ENCODE assay signal across 8 cellular contexts in the genomic region with DNA sequence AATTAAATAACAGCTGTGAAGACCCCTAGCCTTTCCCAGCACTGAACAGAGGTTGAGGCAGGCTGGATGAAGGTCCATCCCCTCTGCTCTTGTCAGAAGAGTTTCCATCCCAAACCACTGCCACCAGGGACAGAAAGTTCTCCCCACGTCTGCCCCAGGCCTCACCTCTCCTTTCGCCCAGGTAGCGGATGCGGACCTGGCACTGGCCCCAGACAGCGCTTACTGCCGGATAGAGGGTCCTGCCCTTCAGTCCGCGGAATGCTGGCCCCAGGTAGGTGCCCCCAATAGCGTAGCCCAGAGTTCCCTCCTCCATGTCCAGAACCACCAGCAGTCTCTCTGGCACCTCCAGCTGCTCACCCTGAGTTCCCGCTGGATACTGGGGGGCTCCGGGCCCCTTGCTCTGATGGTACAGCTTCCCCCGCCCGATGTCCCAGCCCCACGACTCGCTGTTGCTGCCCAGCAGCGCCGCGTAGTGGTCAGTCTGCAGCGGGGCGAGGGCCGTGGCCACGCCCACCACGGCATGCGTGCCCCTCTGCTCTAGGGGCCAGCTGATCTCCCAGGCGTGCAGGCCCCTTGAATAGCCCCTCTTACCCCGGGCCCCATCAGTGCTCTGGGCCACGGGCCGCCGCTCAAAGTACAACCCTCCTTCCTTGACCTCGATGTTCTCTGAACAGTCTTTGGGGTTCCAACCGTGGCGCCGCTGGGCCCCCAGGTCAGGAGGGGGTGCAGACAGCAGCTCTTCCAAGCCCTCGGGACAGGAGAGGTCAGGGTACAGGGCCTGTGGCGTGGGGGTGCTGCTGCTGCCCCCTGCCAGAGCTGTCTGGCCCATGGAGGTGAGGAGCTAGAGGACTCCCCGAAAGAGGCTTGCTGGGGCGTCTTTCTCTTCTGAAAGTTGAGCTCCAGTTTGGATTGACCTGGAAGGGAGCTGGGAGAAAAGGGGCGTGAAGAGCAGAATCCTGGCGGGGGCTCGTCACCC. TPM values are rescaled to one million over a fixed set of nuclear protein-coding genes. Genes with fewer than 3 reads are reported as not detected.
DNase-seq lines count a peak whose midpoint lies in the region; ATAC-seq, FAIRE-seq and TF ChIP-seq lines count a peak whose summit lies in the region.

No MANE protein-coding gene starts in this region.

- H3K4me3 Mint-ChIP-seq in activated naive CD4-positive, alpha-beta T cell treated with anti-CD3 and anti-CD28 coated beads for 36 hours, result peak overlapping the region; percentile 88

- intact Hi-C loops in activated naive CD4-positive, alpha-beta T cell treated with anti-CD3 and anti-CD28 coated beads for 36 hours (cut with micrococcal nuclease), result loop anchor here (1.0 to 5.0 kb wide), 13 partner anchors 19 to 1155 kb away; a partner anchor contains a TSS

- peak; percentile 59 for TF ChIP-seq POLR2A in A549 (IDR thresholded peaks at IDR 0.05; ENCODE audit: low read length)
- peak; percentile 55 for TF ChIP-seq POLR2A in GM18505 (IDR thresholded peaks at IDR 0.05; ENCODE audit: borderline replicate concordance, extremely low read depth, insufficient read depth, insufficient read length)
- peak; percentile 54; the same call in 1 of the 2 replicates for TF ChIP-seq POLR2A in Raji (IDR thresholded peaks at IDR 0.05; ENCODE audit: insufficient read depth, low read depth, low read length)

- DNase-seq in A549 (ENCODE audit: low read depth in 1 of 2, low spot score in 1 of 2), result peak; percentile 78 to 81
- peak; percentile 86 for DNase-seq in HuH-7.5 (ENCODE audit: low spot score)
- DNase-seq in activated naive CD4-positive, alpha-beta T cell treated with anti-CD3 and anti-CD28 coated beads for 36 hours, result peak; percentile 86
- DNase-seq in globus pallidus (ENCODE audit: low spot score), result peak; percentile 78
- DNase-seq in occipital lobe (lab: John Stamatoyannopoulos, UW), result peak; percentile 72

- peaks cover 42% of the 10 kb centered on the region for H3K4me1 ChIP-seq in A549

- FAIRE-seq in A549 (lab: Jason Lieb, UNC), result no peak

- ATAC-seq in A549, result peak; percentile 52 to 70
- ATAC-seq in GM18505 (IDR thresholded peaks at IDR 0.05; ENCODE audit: unreplicated experiment), result no peak

- H3K4me1 Mint-ChIP-seq in activated naive CD4-positive, alpha-beta T cell treated with anti-CD3 and anti-CD28 coated beads for 36 hours (ENCODE audit: low read depth), result peaks cover 47% of the 10 kb centered on the region

- no peaks in the 10 kb centered on the region for H3K9me3 ChIP-seq in A549

- H3K27ac ChIP-seq in A549, result peak overlapping the region; percentile 93 to 94
- peak overlapping the region; percentile 84 for H3K27ac ChIP-seq in temporal lobe (ENCODE audit: low read depth, low read length)

- peak overlapping the region; percentile 100 for H3K4me2 ChIP-seq in A549

- CTCF ChIA-PET in A549 (lab: Yijun Ruan, JAX), result interaction anchor here (0.5 to 17.9 kb wide), 38 partner anchors 9 to 417 kb away, joined by 3 to 399 read pairs (median 6); a partner anchor contains a TSS
- CTCF ChIA-PET in activated naive CD4-positive, alpha-beta T cell treated with anti-CD3 and anti-CD28 coated beads for 36 hours (lab: Charles Lee), result interaction anchor here (0.6 to 3.8 kb wide), 34 partner anchors 10 to 508 kb away, joined by 3 to 33 read pairs (median 4); a partner anchor contains a TSS

- peak overlapping the region; percentile 77 for H3K4me3 ChIP-seq in A549

- WGBS in A549 (ENCODE audit: missing lambda C conversion rate), result 2% methylated on average over 31 of the region's 40 CpGs

- POLR2A ChIA-PET in A549 (lab: Yijun Ruan, JAX), result interaction anchor here (0.6 to 6.0 kb wide), 19 partner anchors 10 to 333 kb away, joined by 3 to 105 read pairs (median 4); a partner anchor contains a TSS

- peaks cover 44% of the 10 kb centered on the region for H3K36me3 Mint-ChIP-seq in activated naive CD4-positive, alpha-beta T cell treated with anti-CD3 and anti-CD28 coated beads for 36 hours (ENCODE audit: low read depth)

- no peaks in the 10 kb centered on the region for H3K9me3 Mint-ChIP-seq in activated naive CD4-positive, alpha-beta T cell treated with anti-CD3 and anti-CD28 coated beads for 36 hours

- peak; percentile 94 for TF ChIP-seq CTCF in A549 (IDR thresholded peaks at IDR 0.05)

- no peak for TF ChIP-seq EP300 in A549 (IDR thresholded peaks at IDR 0.05)

- no peaks in the 10 kb centered on the region for H3K27me3 Mint-ChIP-seq in activated naive CD4-positive, alpha-beta T cell treated with anti-CD3 and anti-CD28 coated beads for 36 hours (ENCODE audit: low read depth)

- peak overlapping the region; percentile 81 for H3K27ac Mint-ChIP-seq in activated naive CD4-positive, alpha-beta T cell treated with anti-CD3 and anti-CD28 coated beads for 36 hours

- TF ChIP-seq RAD21 in A549 (conservative IDR thresholded peaks at IDR 0.05 in 1 of 2, IDR thresholded peaks at IDR 0.05 in 1 of 2), result peak; percentile 65 to 70

TF ChIP-seq in A549, 52 proteins besides CTCF, POLR2A, EP300 and RAD21 (continues in another document):
- TF ChIP-seq, protein P1, sequence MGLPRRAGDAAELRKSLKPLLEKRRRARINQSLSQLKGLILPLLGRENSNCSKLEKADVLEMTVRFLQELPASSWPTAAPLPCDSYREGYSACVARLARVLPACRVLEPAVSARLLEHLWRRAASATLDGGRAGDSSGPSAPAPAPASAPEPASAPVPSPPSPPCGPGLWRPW (IDR thresholded peaks at IDR 0.05), result no peak
- TF ChIP-seq RNF2 (IDR thresholded peaks at IDR 0.05; ENCODE audit: borderline replicate concordance, low read depth) (0 out of 2 replicates have a peak, but pooled peaks have one; percentile 75), KDM1A (IDR thresholded peaks at IDR 0.05; ENCODE audit: low read depth) (no peak), NFE2L2 (conservative IDR thresholded peaks at IDR 0.05; ENCODE audit: low read length) (no peak), MYC (IDR thresholded peaks at IDR 0.05; ENCODE audit: borderline replicate concordance, low read length) (peak; percentile 60; the same call in 1 of the 2 replicates), PHF8 (IDR thresholded peaks at IDR 0.05; ENCODE audit: borderline replicate concordance, low read depth) (peak; percentile 27; the same call in 1 of the 2 replicates)
- TF ChIP-seq, protein P2, sequence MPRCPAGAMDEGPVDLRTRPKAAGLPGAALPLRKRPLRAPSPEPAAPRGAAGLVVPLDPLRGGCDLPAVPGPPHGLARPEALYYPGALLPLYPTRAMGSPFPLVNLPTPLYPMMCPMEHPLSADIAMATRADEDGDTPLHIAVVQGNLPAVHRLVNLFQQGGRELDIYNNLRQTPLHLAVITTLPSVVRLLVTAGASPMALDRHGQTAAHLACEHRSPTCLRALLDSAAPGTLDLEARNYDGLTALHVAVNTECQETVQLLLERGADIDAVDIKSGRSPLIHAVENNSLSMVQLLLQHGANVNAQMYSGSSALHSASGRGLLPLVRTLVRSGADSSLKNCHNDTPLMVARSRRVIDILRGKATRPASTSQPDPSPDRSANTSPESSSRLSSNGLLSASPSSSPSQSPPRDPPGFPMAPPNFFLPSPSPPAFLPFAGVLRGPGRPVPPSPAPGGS (IDR thresholded peaks at IDR 0.05), result peak; percentile 39; the same call in 2 of the 3 replicates

RNA-seq across cellular contexts. Expression of a gene that starts 0.7 kb away (rescaled TPM):
- polyA plus RNA-seq in A549 (2011; rRNA removed), result 15.3 and 16.8 TPM in 2 replicates
- polyA plus RNA-seq in A549 (2012; cell fraction: cytosol; rRNA removed), result 42.8 and 51.9 TPM in 2 replicates
- 44.4 and 50.4 TPM in 2 replicates for polyA plus RNA-seq in A549 (2012; cell fraction: nucleus; rRNA removed)
- 20.8 to 22.1 TPM (median 21.8 TPM) in 3 replicates for polyA plus RNA-seq in A549 (2017; fragmentation: RNase III; extraction: RNeasy Plus Mini Kit Qiagen cat#74134 plus additional on column Dnase treatment)
- polyA minus RNA-seq in A549 (2011; rRNA and poly(A)+ RNA removed), result 8.9 and 9.8 TPM in 2 replicates
- total RNA-seq in activated naive CD4-positive, alpha-beta T cell treated with anti-CD3 and anti-CD28 coated beads for 36 hours, result 1 to 10 TPM; 2.6 to 2.8 TPM
- 2.8 TPM for total RNA-seq in occipital lobe
- total RNA-seq in temporal lobe, result 2.5 TPM

RNA-seq across cellular contexts. Expression of a gene that starts 5.0 kb away (rescaled TPM):
- polyA plus RNA-seq in A549 (2011; rRNA removed), result 1,913 and 2,511 TPM in 2 replicates
- polyA plus RNA-seq in A549 (2012; cell fraction: cytosol; rRNA removed), result 2,740 and 2,946 TPM in 2 replicates
- 1,813 and 1,843 TPM in 2 replicates for polyA plus RNA-seq in A549 (2012; cell fraction: nucleus; rRNA removed)
- polyA plus RNA-seq in A549 (2017; fragmentation: RNase III; extraction: RNeasy Plus Mini Kit Qiagen cat#74134 plus additional on column Dnase treatment), result 1,221 to 1,293 TPM (median 1,253 TPM) in 3 replicates
- 2,693 and 3,241 TPM in 2 replicates for polyA minus RNA-seq in A549 (2011; rRNA and poly(A)+ RNA removed)
- total RNA-seq in activated naive CD4-positive, alpha-beta T cell treated with anti-CD3 and anti-CD28 coated beads for 36 hours, result 1,000 to 10,000 TPM; 1,222 to 1,282 TPM
- total RNA-seq in occipital lobe, result 179 TPM
- total RNA-seq in temporal lobe, result 169 TPM

RNA-seq across cellular contexts. Expression of a gene that starts 20.4 kb away (rescaled TPM):
- polyA plus RNA-seq in A549 (2011; rRNA removed) (58.6 and 64.5 TPM in 2 replicates), A549 (2017; fragmentation: RNase III; extraction: RNeasy Plus Mini Kit Qiagen cat#74134 plus additional on column Dnase treatment) (75.3 to 78.2 TPM (median 76.9 TPM) in 3 replicates)
- polyA plus RNA-seq in A549 (2012; cell fraction: cytosol; rRNA removed), result 101 and 110 TPM in 2 replicates
- polyA plus RNA-seq in A549 (2012; cell fraction: nucleus; rRNA removed), result 224 and 245 TPM in 2 replicates
- polyA minus RNA-seq in A549 (2011; rRNA and poly(A)+ RNA removed), result 155 and 161 TPM in 2 replicates
- 100 to 1,000 TPM; 115 to 123 TPM for total RNA-seq in activated naive CD4-positive, alpha-beta T cell treated with anti-CD3 and anti-CD28 coated beads for 36 hours
- total RNA-seq in occipital lobe (66.8 TPM), temporal lobe (57.8 TPM)

RNA-seq across cellular contexts. Expression of a gene that starts 21.3 kb away (rescaled TPM):
- polyA plus RNA-seq in A549 (2011; rRNA removed) (51.5 and 57.5 TPM in 2 replicates), A549 (2017; fragmentation: RNase III; extraction: RNeasy Plus Mini Kit Qiagen cat#74134 plus additional on column Dnase treatment) (79.6 to 92.0 TPM (median 80.2 TPM) in 3 replicates)
- polyA plus RNA-seq in A549 (2012; cell fraction: cytosol; rRNA removed), result 126 and 149 TPM in 2 replicates
- 334 and 410 TPM in 2 replicates for polyA plus RNA-seq in A549 (2012; cell fraction: nucleus; rRNA removed)
- 39.1 and 46.1 TPM in 2 replicates for polyA minus RNA-seq in A549 (2011; rRNA and poly(A)+ RNA removed)
- 100 to 1,000 TPM; 106 to 108 TPM for total RNA-seq in activated naive CD4-positive, alpha-beta T cell treated with anti-CD3 and anti-CD28 coated beads for 36 hours
- total RNA-seq in occipital lobe (3.9 TPM), temporal lobe (2.7 TPM)

RNA-seq across cellular contexts. Expression of a gene that starts 31.6 kb away (rescaled TPM):
- polyA plus RNA-seq in A549 (2011; rRNA removed), result 0.94 and 1.1 TPM in 2 replicates
- polyA plus RNA-seq in A549 (2012; cell fraction: cytosol; rRNA removed), result 3.0 and 3.2 TPM in 2 replicates
- polyA plus RNA-seq in A549 (2012; cell fraction: nucleus; rRNA removed), result 23.6 and 24.8 TPM in 2 replicates
- 2.3 to 3.7 TPM (median 2.7 TPM) in 3 replicates for polyA plus RNA-seq in A549 (2017; fragmentation: RNase III; extraction: RNeasy Plus Mini Kit Qiagen cat#74134 plus additional on column Dnase treatment)
- polyA minus RNA-seq in A549 (2011; rRNA and poly(A)+ RNA removed), result 0.54 and 1.2 TPM in 2 replicates
- total RNA-seq in activated naive CD4-positive, alpha-beta T cell treated with anti-CD3 and anti-CD28 coated beads for 36 hours, result under 1 TPM; 0.48 to 0.54 TPM
- 0.94 TPM for total RNA-seq in occipital lobe
- total RNA-seq in temporal lobe, result 0.74 TPM
